In genomic region chr19:51703655-51704515, GRCh38 we compare ENCODE assay signal across 8 cellular contexts. TPM values are rescaled to one million over a fixed set of nuclear protein-coding genes. Genes with fewer than 3 reads are reported as not detected.
DNase-seq lines count a peak whose midpoint lies in the region; ATAC-seq and TF ChIP-seq lines count a peak whose summit lies in the region.

No MANE protein-coding gene starts in this region.

- TF ChIP-seq CTCF in right lobe of liver (IDR thresholded peaks at IDR 0.05), result peak in 3 of 4 donors; percentile 20 to 34 (median 30)

- H3K27me3 Mint-ChIP-seq in dendritic cell treated with granulocyte-macrophage colony-stimulating factor and Interleukin-4, amounts not matched to agents 40 ng/mL and 50 ng/mL, for 4 days, result peaks cover 50% of the 10 kb centered on the region

- no peaks in the 10 kb centered on the region for H3K9me3 Mint-ChIP-seq in dendritic cell treated with granulocyte-macrophage colony-stimulating factor and Interleukin-4, amounts not matched to agents 40 ng/mL and 50 ng/mL, for 4 days

- peak overlapping the region; percentile 83 for H3K4me3 Mint-ChIP-seq in dendritic cell treated with granulocyte-macrophage colony-stimulating factor and Interleukin-4, amounts not matched to agents 40 ng/mL and 50 ng/mL, for 4 days

- H3K36me3 ChIP-seq in right lobe of liver, result no peaks in the 10 kb centered on the region

- H3K4me1 ChIP-seq in right lobe of liver, result no peaks in the 10 kb centered on the region

- peak; percentile 81 for ATAC-seq in HG03066 (IDR thresholded peaks at IDR 0.05; ENCODE audit: low read depth, unreplicated experiment)
- peak; percentile 92 to 98 (median 95) for ATAC-seq in right lobe of liver

- TF ChIP-seq POLR2A in GM18526 (IDR thresholded peaks at IDR 0.05; ENCODE audit: extremely low read depth, insufficient read length) (peak; percentile 95), right lobe of liver (IDR thresholded peaks at IDR 0.05) (peak; percentile 76)

- intact Hi-C loops in dendritic cell treated with granulocyte-macrophage colony-stimulating factor and Interleukin-4, amounts not matched to agents 40 ng/mL and 50 ng/mL, for 4 days (cut with micrococcal nuclease), result no loop called here
- intact Hi-C loops in right lobe of liver (cut with DNase I), result no loop called here

- H3K4me1 Mint-ChIP-seq in dendritic cell treated with granulocyte-macrophage colony-stimulating factor and Interleukin-4, amounts not matched to agents 40 ng/mL and 50 ng/mL, for 4 days (ENCODE audit: low read depth), result peaks cover 47% of the 10 kb centered on the region

- 5% methylated on average over 17 of the region's 71 CpGs for WGBS in right lobe of liver (ENCODE audit: insufficient coverage, low coverage, low lambda C conversion rate, missing lambda C conversion rate)

- peak overlapping the region; percentile 52 to 88 (median 70) for H3K27ac ChIP-seq in right lobe of liver

- no peaks in the 10 kb centered on the region for H3K27me3 ChIP-seq in right lobe of liver

- H3K9me3 ChIP-seq in right lobe of liver, result no peaks in the 10 kb centered on the region

- peak overlapping the region; percentile 48 to 62 (median 52) for H3K4me3 ChIP-seq in right lobe of liver

- DNase-seq in 8988T (peak; percentile 82), NCI-H526 treated with DMSO at 0.1 percent for 48 hours (lab: John Stamatoyannopoulos, UW) (peak; percentile 93), right lobe of liver (peak; percentile 89 to 96 (median 95))
- peak; percentile 94 to 95 for DNase-seq in activated CD4-positive, alpha-beta T cell treated with anti-CD3 and anti-CD28 coated beads, Interleukin-2, amount 50 U/mL, for 24 hours (ENCODE audit: low read depth in 1 of 2, low spot score in 1 of 2)
- DNase-seq in stimulated activated CD4-positive, alpha-beta T cell treated with anti-CD3 and anti-CD28 coated beads, Interleukin-4, amount 100 ng/mL, for 1 hour, result peak; percentile 99

- peaks cover 37% of the 10 kb centered on the region for H3K36me3 Mint-ChIP-seq in dendritic cell treated with granulocyte-macrophage colony-stimulating factor and Interleukin-4, amounts not matched to agents 40 ng/mL and 50 ng/mL, for 4 days (ENCODE audit: low read depth)

- peak overlapping the region; percentile 97 for H3K27ac Mint-ChIP-seq in dendritic cell treated with granulocyte-macrophage colony-stimulating factor and Interleukin-4, amounts not matched to agents 40 ng/mL and 50 ng/mL, for 4 days

RNA-seq across cellular contexts. Expression of gene SPACA6, which starts 10.8 kb away (rescaled TPM):
- total RNA-seq in right lobe of liver, result 1 to 10 TPM in 5 of 6 experiments, under 1 TPM in 1; 0.98 to 4.7 (median 2.3) TPM

RNA-seq across cellular contexts. Expression of gene HAS1, which starts 19.9 kb away (rescaled TPM):
- not detected for total RNA-seq in right lobe of liver

RNA-seq across cellular contexts. Expression of gene FPR1, which starts 47.8 kb away (rescaled TPM):
- total RNA-seq in right lobe of liver, result 1 to 10 TPM; 1.1 to 9.0 (median 5.2) TPM

RNA-seq across cellular contexts. Expression of gene FPR2, which starts 57.1 kb away (rescaled TPM):
- total RNA-seq in right lobe of liver, result 1 to 10 TPM in 3 of 6 experiments, under 1 TPM in 3; 0.75 to 1.6 (median 1.1) TPM

RNA-seq across cellular contexts. Expression of gene SIGLEC14, which starts 57.3 kb away (rescaled TPM):
- total RNA-seq in right lobe of liver, result 1 to 10 TPM in 4 of 6 experiments, not detected in 2; 2.9 to 6.1 (median 3.4) TPM

Comparison
In these comparisons a context has a peak if more than half of its experiments do, and no peak if none do; other contexts are left out.
1. Peak in every context shown above with its lines: DNase-seq, ATAC-seq, H3K4me3 ChIP-seq and H3K27ac ChIP-seq.